In the genomic region with DNA sequence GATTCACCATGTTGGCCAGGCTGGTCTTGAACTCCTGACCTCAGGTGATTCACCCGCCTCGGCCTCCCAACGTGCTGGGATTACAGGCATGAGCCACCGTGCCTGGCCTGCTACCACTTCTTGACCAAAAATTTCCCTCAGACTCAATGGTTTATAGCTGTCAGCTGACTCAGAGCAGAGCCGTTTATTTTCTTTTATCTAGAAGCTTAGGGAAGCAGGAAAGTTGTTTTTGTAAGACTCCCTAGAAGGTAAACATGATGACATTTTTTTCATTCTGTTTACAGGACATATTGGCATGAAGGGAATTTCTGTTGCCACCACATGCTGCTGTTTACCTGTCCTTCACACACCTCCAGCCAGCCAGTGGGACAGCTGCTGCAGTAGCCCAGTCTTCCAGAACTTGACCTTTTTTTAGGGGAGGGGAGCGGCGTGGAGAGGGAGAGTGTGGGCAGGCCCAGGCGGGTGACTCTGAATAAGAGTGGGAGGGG, we compare ENCODE assay signal across 12 cellular contexts. TPM values are rescaled to one million over a fixed set of nuclear protein-coding genes. Genes with fewer than 3 reads are reported as not detected.
A peak's percentile ranks its signal among the peaks of the same experiment; 100 is the strongest.
DNase-seq lines count a peak whose midpoint lies in the region; ATAC-seq and TF ChIP-seq lines count a peak whose summit lies in the region.
"Had no signal": no experiment of that assay in that cellular context is flagged by ENCODE, and none has a peak within 500 bp of the region (broad histone marks: within the 10 kb centered on the region; RNA-seq: fewer than 3 reads in every experiment).

No MANE protein-coding gene starts in this region.

- BruUV-seq in PC-3 (replicated peaks; lab: Mats Ljungman, UMichigan): no TSS peak
- BruUV-seq in OCI-LY7 (replicated peaks; lab: Mats Ljungman, UMichigan): no TSS peak

- no peaks in the 10 kb centered on the region for H3F3A ChIP-seq in PC-3 (ENCODE audit: low read length, unreplicated experiment)

- H3K4me1 ChIP-seq in PC-3 (ENCODE audit: insufficient read depth, low read length) (peaks cover 14% of the 10 kb centered on the region), OCI-LY7 (ENCODE audit: insufficient read depth, low read length, poor library complexity, severe bottlenecking) (peaks cover 32% of the 10 kb centered on the region)
- H3K4me1 ChIP-seq: BE2C, testis had no signal

- H3K27ac ChIP-seq in PC-3 (ENCODE audit: low read length) (peak overlapping the region; percentile 51; the same call in 1 of the 2 replicates), OCI-LY7 (ENCODE audit: low read depth, low read length, poor library complexity, severe bottlenecking) (no peak overlapping the region)
- H3K27ac ChIP-seq: dorsolateral prefrontal cortex, testis had no signal

- peak overlapping the region; percentile 60; the same call in 1 of the 2 replicates for H3K4me2 ChIP-seq in PC-3 (ENCODE audit: low read length)
- no peak overlapping the region for H3K4me2 ChIP-seq in OCI-LY7 (ENCODE audit: low read length)

- H3K4me3 ChIP-seq in PC-3 (ENCODE audit: low read length) (no peak overlapping the region), OCI-LY7 (ENCODE audit: low read depth, low read length, poor library complexity, severe bottlenecking) (no peak overlapping the region)
- H3K4me3 ChIP-seq: dorsolateral prefrontal cortex, testis had no signal

- H2AFZ ChIP-seq in PC-3 (ENCODE audit: low read length) (peak overlapping the region; percentile 66), OCI-LY7 (ENCODE audit: low read length) (no peak overlapping the region)

- H3K9me3 ChIP-seq in PC-3 (ENCODE audit: low read length) (no peaks in the 10 kb centered on the region), OCI-LY7 (ENCODE audit: low read length) (no peaks in the 10 kb centered on the region)
- H3K9me3 ChIP-seq: BE2C, testis had no signal

- no peaks in the 10 kb centered on the region for H3K27me3 ChIP-seq in PC-3 (ENCODE audit: low read length)
- H3K27me3 ChIP-seq: BE2C, dorsolateral prefrontal cortex, testis had no signal

- H3K9ac ChIP-seq in PC-3 (ENCODE audit: low read length): no peak overlapping the region

- H3K9me2 ChIP-seq in PC-3 (replicated peaks; ENCODE audit: low read length) (no peaks in the 10 kb centered on the region), OCI-LY7 (ENCODE audit: insufficient read depth, low read length) (no peaks in the 10 kb centered on the region)

- H3K79me2 ChIP-seq in PC-3 (ENCODE audit: low read length): no peaks in the 10 kb centered on the region
- H3K79me2 ChIP-seq in OCI-LY7 (ENCODE audit: insufficient read depth, low read depth, low read length): no peaks in the 10 kb centered on the region

- H4K20me1 ChIP-seq in PC-3 (ENCODE audit: low read length) (no peaks in the 10 kb centered on the region), OCI-LY7 (ENCODE audit: insufficient read depth, low read length) (no peaks in the 10 kb centered on the region)

- CTCF ChIA-PET in PC-3 (lab: Charles Lee): no interaction called here
- CTCF ChIA-PET in OCI-LY7 (lab: Charles Lee; ENCODE audit: unreplicated experiment): interaction anchor here (1.6 kb wide), 1 partner anchor 10 kb away, joined by 5 read pairs; no protein-coding TSS in a partner anchor

- POLR2A ChIA-PET in PC-3 (lab: Charles Lee; ENCODE audit: unreplicated experiment) (interaction anchor here (0.6 kb wide), 2 partner anchors 36 to 169 kb away, joined by 6 read pairs; no protein-coding TSS in a partner anchor), OCI-LY7 (lab: Charles Lee) (interaction anchor here (0.7 to 1.0 kb wide), 2 partner anchors 11 to 127 kb away, joined by 3 to 4 read pairs; no protein-coding TSS in a partner anchor)

- ATAC-seq in PC-3 (peak; percentile 76), GM21717 (IDR thresholded peaks at IDR 0.05; ENCODE audit: unreplicated experiment) (no peak), GM18498 (IDR thresholded peaks at IDR 0.05; ENCODE audit: unreplicated experiment) (no peak)

- no peak for TF ChIP-seq CTCF in PC-3 (conservative IDR thresholded peaks at IDR 0.05; ENCODE audit: low read depth, low read length)
- TF ChIP-seq CTCF in OCI-LY7 (conservative IDR thresholded peaks at IDR 0.05; ENCODE audit: low read length): no peak

- peak; percentile 46 for DNase-seq in SIG-M5 treated with dmso at 0.1 percent for 504 hours (lab: John Stamatoyannopoulos, UW; ENCODE audit: unreplicated experiment)
- DNase-seq in SIG-M5 (lab: John Stamatoyannopoulos, UW): no peak
- DNase-seq in PC-3: peak; percentile 77
- peak; percentile 54 for DNase-seq in fibroblast of peridontal ligament (ENCODE audit: extremely low read depth)
- DNase-seq in stimulated activated CD8-positive, alpha-beta memory T cell treated with anti-CD3 and anti-CD28 coated beads, Interleukin-4, amount 100 ng/mL, for 48 hours: peak; percentile 31
- no peak for DNase-seq in OCI-LY7 (ENCODE audit: low spot score)
- DNase-seq: BE2C, dorsolateral prefrontal cortex, nucleus accumbens, testis had no signal

- intact Hi-C loops in PC-3 (cut with micrococcal nuclease): no loop called here
- intact Hi-C loops in OCI-LY7 (cut with micrococcal nuclease; ENCODE audit: unreplicated experiment): loop anchor here (10.0 kb wide), 1 partner anchor 159 kb away; the partner anchor contains the start of gene FNBP4

- H3K36me3 ChIP-seq in PC-3 (ENCODE audit: low read depth, low read length) (no peaks in the 10 kb centered on the region), OCI-LY7 (ENCODE audit: insufficient read depth, low read length) (no peaks in the 10 kb centered on the region)
- H3K36me3 ChIP-seq: BE2C had no signal

RNA-seq across cellular contexts. Expression of gene PTPRJ, which starts 56.1 kb away (rescaled TPM):
- total RNA-seq in PC-3 (2014; rRNA removed) (10.5 and 12.8 TPM in 2 replicates), OCI-LY7 (2022) (24.9 and 28.3 TPM in 2 replicates)
- 4.5 and 5.4 TPM in 2 replicates for total RNA-seq in OCI-LY7 (2014; rRNA removed; shearing (Covaris generic))

Comparison
In these comparisons a context has a peak if more than half of its experiments do, and no peak if none do; other contexts are left out.
1. DNase-seq: peak in SIG-M5 treated with dmso at 0.1 percent for 504 hours (single experiment), PC-3 (single experiment), fibroblast of peridontal ligament (single experiment) and stimulated activated CD8-positive, alpha-beta memory T cell treated with anti-CD3 and anti-CD28 coated beads, Interleukin-4, amount 100 ng/mL, for 48 hours (single experiment); none in SIG-M5 (single experiment) and OCI-LY7 (single experiment).